In genomic region chr3:52934626-52935530, GRCh38 we compare ENCODE assay signal across 8 cellular contexts. TPM values are rescaled to one million over a fixed set of nuclear protein-coding genes. Genes with fewer than 3 reads are reported as not detected.
A peak's percentile ranks its signal among the peaks of the same experiment; 100 is the strongest.
DNase-seq lines count a peak whose midpoint lies in the region; ATAC-seq and TF ChIP-seq lines count a peak whose summit lies in the region.

No MANE protein-coding gene starts in this region.

- H3K4me3 ChIP-seq in BJ (ENCODE audit: low read depth, low read length) (no peak overlapping the region), choroid plexus epithelial cell (ENCODE audit: low read depth, low read length) (no peak overlapping the region)

- TF ChIP-seq CTCF in BJ (IDR thresholded peaks at IDR 0.05; ENCODE audit: insufficient read depth, low read depth, low read length) (peak; percentile 87), choroid plexus epithelial cell (conservative IDR thresholded peaks at IDR 0.05; ENCODE audit: low read depth, low read length) (peak; percentile 89)

- POLR2A ChIA-PET in BJ (lab: Charles Lee), result no interaction called here

- DNase-seq in BJ (ENCODE audit: low read depth), result peak; percentile 4
- DNase-seq in NCI-H2107 (lab: John Stamatoyannopoulos, UW), result peak; percentile 3
- DNase-seq in choroid plexus epithelial cell (ENCODE audit: low read depth), result peak; percentile 80
- DNase-seq in left lobe of liver (ENCODE audit: low spot score), result no peak
- DNase-seq in stimulated activated CD4-positive, alpha-beta T cell treated with anti-CD3 and anti-CD28 coated beads, Interleukin-4, amount 100 ng/mL, for 48 hours (ENCODE audit: low read depth in 2 of 2), result peak; percentile 14 to 47

- no peaks in the 10 kb centered on the region; the same call in 1 of the 2 replicates for H3K36me3 ChIP-seq in BJ (ENCODE audit: control insufficient read depth, insufficient read depth, low read length)

- CTCF ChIA-PET in BJ (lab: Yijun Ruan, JAX), result interaction anchor here (0.7 to 2.1 kb wide), 17 partner anchors 8 to 192 kb away, joined by 3 to 16 read pairs (median 4); partner anchors contain the start of genes ITIH1 and STIMATE

- H3K27me3 ChIP-seq in BJ (ENCODE audit: control insufficient read depth, insufficient read depth, low read length), result no peaks in the 10 kb centered on the region

- ATAC-seq in GM21390 (IDR thresholded peaks at IDR 0.05; ENCODE audit: unreplicated experiment) (peak; percentile 58), left lobe of liver (peak; percentile 99), HG02938 (IDR thresholded peaks at IDR 0.05; ENCODE audit: unreplicated experiment) (no peak)
- ATAC-seq in activated CD4-positive, CD25-positive, alpha-beta regulatory T cell treated with anti-CD3 and anti-CD28 coated beads, Interleukin-2, amount 50 U/mL, for 24 hours, result peak; percentile 83 to 92

RNA-seq across cellular contexts. Expression of gene STIMATE, which starts 37.5 kb away (rescaled TPM):
- 11.6 and 13.5 TPM in 2 replicates for polyA plus RNA-seq in BJ (2011; rRNA removed)
- 6.9 and 21.5 TPM in 2 replicates for polyA minus RNA-seq in BJ (2011; rRNA and poly(A)+ RNA removed)
- total RNA-seq in left lobe of liver, result 36.4 TPM
